ENCODE assay signal across 24 cellular contexts in the genomic region with DNA sequence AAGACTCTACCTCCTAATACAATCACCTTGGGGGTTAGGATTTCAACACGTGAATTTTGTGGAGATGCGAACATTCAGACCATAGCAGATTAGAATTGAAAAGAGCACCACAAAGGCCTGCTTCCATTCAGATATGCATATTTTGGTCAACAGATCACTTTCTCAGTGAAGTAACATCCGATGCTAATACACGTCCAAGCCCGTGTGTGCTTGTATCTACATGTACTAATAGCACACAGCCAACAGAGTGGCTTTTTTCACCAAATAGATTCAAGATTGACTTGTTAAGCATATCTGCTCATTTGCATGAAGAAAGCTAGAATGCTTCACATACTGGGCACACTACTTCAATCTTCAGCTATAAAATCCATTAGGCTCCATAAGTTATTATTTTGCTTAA. TPM values are rescaled to one million over a fixed set of nuclear protein-coding genes. Genes with fewer than 3 reads are reported as not detected.
A peak's percentile ranks its signal among the peaks of the same experiment; 100 is the strongest.
DNase-seq lines count a peak whose midpoint lies in the region; ATAC-seq and TF ChIP-seq lines count a peak whose summit lies in the region.
"Had no signal": no experiment of that assay in that cellular context is flagged by ENCODE, and none has a peak within 500 bp of the region (broad histone marks: within the 10 kb centered on the region; RNA-seq: fewer than 3 reads in every experiment).

No MANE protein-coding gene starts in this region.

- BruUV-seq in MCF 10A (replicated peaks; lab: Mats Ljungman, UMichigan): no TSS peak
- BruUV-seq in PC-9 (replicated peaks; lab: Mats Ljungman, UMichigan): no TSS peak

- H3K9me2 ChIP-seq in GM23338 (ENCODE audit: insufficient read depth) (no peaks in the 10 kb centered on the region), hepatocyte (replicated peaks; ENCODE audit: insufficient read depth) (no peaks in the 10 kb centered on the region), PC-9 (ENCODE audit: insufficient read depth) (no peaks in the 10 kb centered on the region)

- no peak overlapping the region for H3K4me2 ChIP-seq in GM23338
- no peak overlapping the region for H3K4me2 ChIP-seq in hepatocyte
- H3K4me2 ChIP-seq in PC-9: no peak overlapping the region

- no peaks in the 10 kb centered on the region for H3K36me3 ChIP-seq in GM23338 (ENCODE audit: insufficient read depth)
- H3K36me3 ChIP-seq in hepatocyte (replicated peaks; ENCODE audit: insufficient read depth, low read depth): no peaks in the 10 kb centered on the region
- no peaks in the 10 kb centered on the region for H3K36me3 ChIP-seq in subcutaneous abdominal adipose tissue (ENCODE audit: control insufficient read depth in 5 of 5, insufficient read depth in 5 of 5, low read length in 5 of 5)
- no peaks in the 10 kb centered on the region for H3K36me3 ChIP-seq in PC-9 (ENCODE audit: low read depth)
- H3K36me3 ChIP-seq: BE2C, ovary had no signal

- WGBS in hepatocyte (ENCODE audit: low lambda C conversion rate, missing lambda C conversion rate): 83% methylated on average over 5 of the region's 5 CpGs

- peaks cover 23% of the 10 kb centered on the region for H3K4me1 ChIP-seq in GM23338 (ENCODE audit: insufficient read depth)
- H3K4me1 ChIP-seq in hepatocyte (ENCODE audit: insufficient read depth): no peaks in the 10 kb centered on the region
- H3K4me1 ChIP-seq in subcutaneous abdominal adipose tissue (ENCODE audit: control insufficient read depth in 5 of 5, insufficient read depth in 5 of 5, low read length in 5 of 5): peaks cover 6 to 30% (median 25%) of the 10 kb centered on the region in 5 donors
- peaks cover 24% of the 10 kb centered on the region for H3K4me1 ChIP-seq in PC-9 (replicated peaks; ENCODE audit: insufficient read depth)

- H4K20me1 ChIP-seq in GM23338 (replicated peaks; ENCODE audit: insufficient read depth): no peaks in the 10 kb centered on the region
- no peaks in the 10 kb centered on the region for H4K20me1 ChIP-seq in hepatocyte (ENCODE audit: insufficient read depth, poor library complexity, severe bottlenecking)
- H4K20me1 ChIP-seq in PC-9 (ENCODE audit: insufficient read depth): no peaks in the 10 kb centered on the region

- H3K9me3 ChIP-seq in hepatocyte (ENCODE audit: low read depth): no peaks in the 10 kb centered on the region
- no peaks in the 10 kb centered on the region for H3K9me3 ChIP-seq in subcutaneous abdominal adipose tissue (ENCODE audit: control insufficient read depth in 5 of 5, low read length in 5 of 5)
- no peaks in the 10 kb centered on the region for H3K9me3 ChIP-seq in PC-9 (ENCODE audit: insufficient read depth, low read depth)
- H3K9me3 ChIP-seq: BE2C, ovary had no signal

- TF ChIP-seq CTCF in GM23338 (conservative IDR thresholded peaks at IDR 0.05; ENCODE audit: low read depth in 2 of 2) (no peak), MCF 10A (IDR thresholded peaks at IDR 0.05; ENCODE audit: unreplicated experiment) (no peak), hepatocyte (IDR thresholded peaks at IDR 0.05; ENCODE audit: poor library complexity) (no peak), PC-9 (conservative IDR thresholded peaks at IDR 0.05) (no peak)

- peaks cover 3% of the 10 kb centered on the region; the same call in 1 of the 3 replicates for H3K9me3 Mint-ChIP-seq in GM23338
- H3K9me3 Mint-ChIP-seq in MCF 10A (ENCODE audit: unreplicated experiment): peaks cover 7% of the 10 kb centered on the region
- H3K9me3 Mint-ChIP-seq: activated naive CD4-positive, alpha-beta T cell treated with anti-CD3 and anti-CD28 coated beads, Interleukin-2, amount 50 U/mL, for 72 hours; natural killer cell treated with Interleukin-12 subunit alpha and Interleukin-12 subunit beta and Interleukin-15 and Interleukin-18, amount 100 ng/mL, for 72 hours had no signal

- no peaks in the 10 kb centered on the region for H3F3A ChIP-seq in GM23338 (replicated peaks; ENCODE audit: low read depth)
- no peaks in the 10 kb centered on the region for H3F3A ChIP-seq in PC-9 (ENCODE audit: insufficient read depth, low read depth)

- DNase-seq in GM23338 (ENCODE audit: low spot score): no peak
- peak; percentile 27 for DNase-seq in MCF 10A (ENCODE audit: unreplicated experiment)
- no peak for DNase-seq in hepatocyte (ENCODE audit: low spot score)
- no peak for DNase-seq in epidermal melanocyte (ENCODE audit: insufficient read length, low spot score)
- DNase-seq in stimulated activated CD4-positive, alpha-beta T cell treated with anti-CD3 and anti-CD28 coated beads, Interleukin-1b, Interleukin-23, amount 100 ng/mL, for 48 hours: no peak
- DNase-seq in PC-9: no peak
- DNase-seq: amygdala; BE2C; DMS153; effector CD8-positive, alpha-beta T cell; Karpas-422; NCI-H1417 treated with DMSO at 0.1 percent for 48 hours; NCI-H2081 treated with DMSO at 0.1 percent for 48 hours; NCI-H226; NCI-H526 treated with DMSO at 0.1 percent for 48 hours; NK-92 treated with Interleukin-12 subunit alpha and Interleukin-12 subunit beta, amount 100 ng/mL, for 24 hours; ovary; PC-3; stimulated activated naive CD4-positive, alpha-beta T cell had no signal

- H2AFZ ChIP-seq in GM23338 (peak overlapping the region; percentile 43; the same call in 1 of the 2 replicates), hepatocyte (no peak overlapping the region), PC-9 (no peak overlapping the region)

- H3K4me3 ChIP-seq in GM23338 (no peak overlapping the region), hepatocyte (no peak overlapping the region), subcutaneous abdominal adipose tissue (ENCODE audit: low read depth in 1 of 5, low read length in 5 of 5) (peak overlapping the region in 3 of 5 donors; percentile 20 to 33 (median 33)), PC-9 (no peak overlapping the region)
- H3K4me3 ChIP-seq: lung, ovary had no signal

- no peaks in the 10 kb centered on the region for H3K79me2 ChIP-seq in GM23338 (replicated peaks; ENCODE audit: insufficient read depth)
- no peaks in the 10 kb centered on the region for H3K79me2 ChIP-seq in hepatocyte
- no peaks in the 10 kb centered on the region for H3K79me2 ChIP-seq in PC-9 (ENCODE audit: low read depth)

- H3K27ac Mint-ChIP-seq in GM23338 (no peak overlapping the region), MCF 10A (ENCODE audit: low read depth, unreplicated experiment) (peak overlapping the region; percentile 92)
- H3K27ac Mint-ChIP-seq: activated naive CD4-positive, alpha-beta T cell treated with anti-CD3 and anti-CD28 coated beads, Interleukin-2, amount 50 U/mL, for 72 hours; natural killer cell treated with Interleukin-12 subunit alpha and Interleukin-12 subunit beta and Interleukin-15 and Interleukin-18, amount 100 ng/mL, for 72 hours had no signal

- POLR2A ChIA-PET in MCF 10A (lab: Yijun Ruan, JAX): interaction anchor here (0.6 to 6.6 kb wide), 17 partner anchors 8 to 320 kb away, joined by 3 to 125 read pairs (median 3); partner anchors contain the start of gene SSBP2
- POLR2A ChIA-PET in PC-9 (lab: Charles Lee; ENCODE audit: unreplicated experiment): no interaction called here

- H3K4me3 Mint-ChIP-seq in GM23338 (no peak overlapping the region), MCF 10A (ENCODE audit: unreplicated experiment) (no peak overlapping the region)
- H3K4me3 Mint-ChIP-seq: natural killer cell treated with Interleukin-12 subunit alpha and Interleukin-12 subunit beta and Interleukin-15 and Interleukin-18, amount 100 ng/mL, for 72 hours had no signal

- no peak overlapping the region for H3K9ac ChIP-seq in subcutaneous abdominal adipose tissue (ENCODE audit: low read length in 5 of 5)

- no peak overlapping the region for H3K27ac ChIP-seq in GM23338 (ENCODE audit: low read depth)
- peak overlapping the region; percentile 52 for H3K27ac ChIP-seq in hepatocyte
- no peak overlapping the region for H3K27ac ChIP-seq in subcutaneous abdominal adipose tissue (ENCODE audit: low read depth, low read length)
- no peak overlapping the region for H3K27ac ChIP-seq in PC-9
- H3K27ac ChIP-seq: ovary had no signal

- no peak for ATAC-seq in GM23338
- ATAC-seq: activated naive CD4-positive, alpha-beta T cell treated with anti-CD3 and anti-CD28 coated beads, Interleukin-2, amount 50 U/mL, for 72 hours; natural killer cell treated with Interleukin-12 subunit alpha and Interleukin-12 subunit beta and Interleukin-15 and Interleukin-18, amount 100 ng/mL, for 72 hours; PC-3; Right ventricle myocardium inferior had no signal

- H3K27me3 ChIP-seq in GM23338 (ENCODE audit: insufficient read depth) (no peaks in the 10 kb centered on the region), hepatocyte (no peaks in the 10 kb centered on the region), subcutaneous abdominal adipose tissue (ENCODE audit: control insufficient read depth in 5 of 5, insufficient read depth in 4 of 5, low read length in 5 of 5) (no peaks in the 10 kb centered on the region), PC-9 (ENCODE audit: insufficient read depth, low read depth) (no peaks in the 10 kb centered on the region)
- H3K27me3 ChIP-seq: BE2C, ovary had no signal

- CTCF ChIA-PET in MCF 10A (lab: Yijun Ruan, JAX) (interaction anchor here (1.0 to 4.0 kb wide), 5 partner anchors 15 to 382 kb away, joined by 3 to 22 read pairs (median 4); no protein-coding TSS in a partner anchor), PC-9 (lab: Charles Lee) (interaction anchor here (0.6 kb wide), 3 partner anchors 70 to 280 kb away, joined by 3 to 12 read pairs (median 11); no protein-coding TSS in a partner anchor)

- peaks cover 26% of the 10 kb centered on the region for H3K4me1 Mint-ChIP-seq in GM23338
- peaks cover 25% of the 10 kb centered on the region for H3K4me1 Mint-ChIP-seq in MCF 10A (ENCODE audit: insufficient read depth, unreplicated experiment)

- H3K36me3 Mint-ChIP-seq in GM23338 (ENCODE audit: low read depth) (peaks cover 7% of the 10 kb centered on the region; the same call in 1 of the 3 replicates), MCF 10A (ENCODE audit: insufficient read depth, unreplicated experiment) (no peaks in the 10 kb centered on the region)
- H3K36me3 Mint-ChIP-seq: activated naive CD4-positive, alpha-beta T cell treated with anti-CD3 and anti-CD28 coated beads, Interleukin-2, amount 50 U/mL, for 72 hours; natural killer cell treated with Interleukin-12 subunit alpha and Interleukin-12 subunit beta and Interleukin-15 and Interleukin-18, amount 100 ng/mL, for 72 hours had no signal

- H3K27me3 Mint-ChIP-seq in GM23338 (ENCODE audit: insufficient read depth, low read depth, poor library complexity): peaks cover 2% of the 10 kb centered on the region
- H3K27me3 Mint-ChIP-seq in MCF 10A (ENCODE audit: insufficient read depth, unreplicated experiment): no peaks in the 10 kb centered on the region

- intact Hi-C loops in MCF 10A (cut with micrococcal nuclease) (no loop called here), PC-9 (cut with micrococcal nuclease; ENCODE audit: unreplicated experiment) (loop anchor here (2.0 kb wide), 1 partner anchor 380 kb away; no protein-coding TSS in a partner anchor)

TF ChIP-seq in GM23338, 12 proteins besides CTCF, POLR2A, EP300 and RAD21 (continues in another document):
- TF ChIP-seq POLR2AphosphoS5 (IDR thresholded peaks at IDR 0.05; ENCODE audit: low read depth) (no peak), ZNF331 (CRISPR knock-in tag; IDR thresholded peaks at IDR 0.05; ENCODE audit: low read depth) (no peak), ZNF114 (CRISPR knock-in tag; IDR thresholded peaks at IDR 0.05) (no peak)

RNA-seq across cellular contexts. Expression of gene SSBP2, which starts 35.6 kb away (rescaled TPM):
- 20.4 and 21.5 TPM in 2 replicates for total RNA-seq in GM23338 (2014; rRNA removed; shearing (Covaris generic))
- polyA plus RNA-seq in GM23338 (2016; fragmentation: Nextera tagmentation; extraction: Ambion mirVana) (19.6 and 24.7 TPM in 2 replicates), hepatocyte (47.7 and 48.2 TPM in 2 replicates)
- total RNA-seq in MCF 10A (2022) (36.0 and 52.7 TPM in 2 replicates), hepatocyte (23.7 and 29.3 TPM in 2 replicates), PC-9 (2021) (3.5 and 6.4 TPM in 2 replicates)

Comparison
In these comparisons a context has a peak if more than half of its experiments do, and no peak if none do; other contexts are left out.
1. H3K4me3 ChIP-seq: peak in subcutaneous abdominal adipose tissue (3 of 5); none in GM23338 (single experiment), hepatocyte (single experiment) and PC-9 (single experiment).